In genomic region chr2:46716806-46717732, GRCh38 we compare ENCODE assay signal across 14 cellular contexts. TPM values are rescaled to one million over a fixed set of nuclear protein-coding genes. Genes with fewer than 3 reads are reported as not detected.
DNase-seq lines count a peak whose midpoint lies in the region; ATAC-seq and TF ChIP-seq lines count a peak whose summit lies in the region.
"Had no signal": no experiment of that assay in that cellular context is flagged by ENCODE, and none has a peak within 500 bp of the region (broad histone marks: within the 10 kb centered on the region; RNA-seq: fewer than 3 reads in every experiment).

No MANE protein-coding gene starts in this region.

- 25% methylated on average over 11 of the region's 11 CpGs for WGBS in liver

- H3K4me3 ChIP-seq in liver (ENCODE audit: low read depth in 1 of 3, low read length in 3 of 3) (peak overlapping the region; percentile 14 to 51 (median 35)), upper lobe of right lung (no peak overlapping the region)

- H3K36me3 Mint-ChIP-seq in T-helper 17 cell (ENCODE audit: low read depth), result peaks cover 4% of the 10 kb centered on the region

- H3K4me3 Mint-ChIP-seq in T-helper 17 cell, result no peak overlapping the region
- H3K4me3 Mint-ChIP-seq: activated CD8-positive, alpha-beta T cell treated with anti-CD3 and anti-CD28 coated beads for 36 hours had no signal

- H3K27ac Mint-ChIP-seq in T-helper 17 cell, result no peak overlapping the region
- H3K27ac Mint-ChIP-seq: activated CD8-positive, alpha-beta T cell treated with anti-CD3 and anti-CD28 coated beads for 36 hours had no signal

- H3K36me3 ChIP-seq in liver (ENCODE audit: control insufficient read depth in 4 of 4, insufficient read depth in 3 of 4, low read depth in 1 of 4, low read length in 3 of 4) (no peaks in the 10 kb centered on the region), upper lobe of right lung (no peaks in the 10 kb centered on the region)

- intact Hi-C loops in upper lobe of right lung (cut with DNase I), result no loop called here

- TF ChIP-seq RAD21 in liver (IDR thresholded peaks at IDR 0.05), result peak in 1 of 2 donors; percentile 31

- DNase-seq in SIG-M5 treated with dmso at 0.1 percent for 504 hours (lab: John Stamatoyannopoulos, UW; ENCODE audit: unreplicated experiment) (peak; percentile 68), SIG-M5 (lab: John Stamatoyannopoulos, UW) (no peak), amniotic epithelial cell (ENCODE audit: low read depth) (peak; percentile 46), upper lobe of right lung (no peak), T-helper 17 cell (no peak), C1 segment of cervical spinal cord (lab: John Stamatoyannopoulos, UW) (no peak)
- DNase-seq: activated CD8-positive, alpha-beta T cell treated with anti-CD3 and anti-CD28 coated beads for 36 hours; activated naive CD4-positive, alpha-beta T cell treated with Interleukin-2 at 50 U/mL for 16 hours; cortex of kidney; DMS79; NCI-H1417; nucleus accumbens had no signal

- no peaks in the 10 kb centered on the region for H3K27me3 Mint-ChIP-seq in T-helper 17 cell
- H3K27me3 Mint-ChIP-seq: activated CD8-positive, alpha-beta T cell treated with anti-CD3 and anti-CD28 coated beads for 36 hours had no signal

- H3K27ac ChIP-seq in liver (ENCODE audit: low read depth in 1 of 2, low read length in 2 of 2) (peak overlapping the region; percentile 67 to 84), upper lobe of right lung (peak overlapping the region; percentile 15)

- H3K9me3 ChIP-seq in liver (ENCODE audit: control insufficient read depth in 4 of 4, low read length in 3 of 4), result no peaks in the 10 kb centered on the region
- peaks cover 18% of the 10 kb centered on the region for H3K9me3 ChIP-seq in upper lobe of right lung
- H3K9me3 ChIP-seq in T-helper 17 cell (ENCODE audit: control insufficient read depth, low read length, poor library complexity, severe bottlenecking), result no peaks in the 10 kb centered on the region

- TF ChIP-seq CTCF in liver (IDR thresholded peaks at IDR 0.05; ENCODE audit: low read depth, low read length, missing input control), result no peak
- TF ChIP-seq CTCF in upper lobe of right lung (IDR thresholded peaks at IDR 0.05), result no peak

- H3K4me1 ChIP-seq in liver (ENCODE audit: control insufficient read depth in 4 of 4, insufficient read depth in 4 of 4, low read length in 3 of 4), result peaks cover 6 to 26% (median 15%) of the 10 kb centered on the region in 4 donors
- H3K4me1 ChIP-seq in upper lobe of right lung, result peaks cover 27% of the 10 kb centered on the region

- H3K27me3 ChIP-seq in liver (ENCODE audit: control insufficient read depth in 4 of 4, insufficient read depth in 4 of 4, low read length in 3 of 4) (no peaks in the 10 kb centered on the region), upper lobe of right lung (no peaks in the 10 kb centered on the region)

- ATAC-seq in upper lobe of right lung (no peak), T-helper 17 cell (no peak), GM21786 (IDR thresholded peaks at IDR 0.05; ENCODE audit: unreplicated experiment) (no peak)
- ATAC-seq: activated CD8-positive, alpha-beta T cell treated with anti-CD3 and anti-CD28 coated beads for 36 hours had no signal

- H3K9ac ChIP-seq in liver (ENCODE audit: low read depth in 1 of 2, low read length in 2 of 2), result peak overlapping the region; percentile 28 to 32

- H3K4me1 Mint-ChIP-seq in T-helper 17 cell, result peaks cover 25% of the 10 kb centered on the region

TF ChIP-seq in liver, 16 proteins besides CTCF, POLR2A, EP300 and RAD21:
- TF ChIP-seq ZBTB33 (IDR thresholded peaks at IDR 0.05), result no peak
- TF ChIP-seq EGR1 (IDR thresholded peaks at IDR 0.05; ENCODE audit: low read depth in 2 of 2), result no peak
- no peak for TF ChIP-seq FOXA1 (IDR thresholded peaks at IDR 0.05)
- TF ChIP-seq JUND (IDR thresholded peaks at IDR 0.05), result peak in 1 of 2 donors; percentile 18
- TF ChIP-seq MAX (IDR thresholded peaks at IDR 0.05), result peak; percentile 11
- peak; percentile 19 for TF ChIP-seq SP1 (IDR thresholded peaks at IDR 0.05)
- no peak for TF ChIP-seq GABPA (IDR thresholded peaks at IDR 0.05 in 1 of 2, conservative IDR thresholded peaks at IDR 0.05 in 1 of 2)
- no peak for TF ChIP-seq NR2F2 (IDR thresholded peaks at IDR 0.05)
- no peak for TF ChIP-seq ATF3 (IDR thresholded peaks at IDR 0.05)
- no peak for TF ChIP-seq REST (IDR thresholded peaks at IDR 0.05)
- TF ChIP-seq TAF1 (conservative IDR thresholded peaks at IDR 0.05), result no peak
- TF ChIP-seq HNF4G (IDR thresholded peaks at IDR 0.05), result no peak
- peak; percentile 25 to 40 for TF ChIP-seq HNF4A (conservative IDR thresholded peaks at IDR 0.05)
- TF ChIP-seq FOXA2 (IDR thresholded peaks at IDR 0.05), result no peak
- TF ChIP-seq RXRA (IDR thresholded peaks at IDR 0.05), result peak; percentile 81 to 95
- TF ChIP-seq YY1 (IDR thresholded peaks at IDR 0.05), result no peak
TF ChIP-seq in liver: peak in this region for 5.

RNA-seq across cellular contexts. Expression of gene SOCS5, which starts 18.0 kb away (rescaled TPM):
- 10 to 100 TPM in 1 of 2 donors, 1 to 10 TPM in 1; 8.8 to 12.2 TPM for total RNA-seq in liver
- 1 to 10 TPM; 1.8 to 2.6 TPM for polyA plus RNA-seq in liver
- 27.5 TPM for total RNA-seq in upper lobe of right lung
- 10 to 100 TPM in 1 of 2 donors, 1 to 10 TPM in 1; 9.9 to 13.7 TPM for total RNA-seq in T-helper 17 cell

Comparison
In these comparisons a context has a peak if more than half of its experiments do, and no peak if none do; other contexts are left out.
1. DNase-seq: peak in SIG-M5 treated with dmso at 0.1 percent for 504 hours (single experiment) and amniotic epithelial cell (single experiment); none in SIG-M5 (single experiment), upper lobe of right lung (single experiment), T-helper 17 cell (0 of 3) and C1 segment of cervical spinal cord (0 of 14).